In genomic region chr6:166671434-166672061, GRCh38 we compare ENCODE assay signal across 15 cellular contexts. TPM values are rescaled to one million over a fixed set of nuclear protein-coding genes. Genes with fewer than 3 reads are reported as not detected.
A peak's percentile ranks its signal among the peaks of the same experiment; 100 is the strongest.
DNase-seq lines count a peak whose midpoint lies in the region; ATAC-seq, FAIRE-seq and TF ChIP-seq lines count a peak whose summit lies in the region.
"Had no signal": no experiment of that assay in that cellular context is flagged by ENCODE, and none has a peak within 500 bp of the region (broad histone marks: within the 10 kb centered on the region; RNA-seq: fewer than 3 reads in every experiment).

No MANE protein-coding gene starts in this region.

- no peaks in the 10 kb centered on the region for H4K20me1 ChIP-seq in BLaER1

- H3K27ac ChIP-seq in BLaER1 (no peak overlapping the region), right lobe of liver (no peak overlapping the region)
- H3K27ac ChIP-seq: coronary artery had no signal

- DNase-seq in MG63 (peak; percentile 22), bronchial epithelial cell (ENCODE audit: low read depth) (no peak), right lobe of liver (no peak), NCI-H748 (lab: John Stamatoyannopoulos, UW; ENCODE audit: unreplicated experiment) (no peak)
- no peak for DNase-seq in activated CD4-positive, alpha-beta T cell treated with anti-CD3 and anti-CD28 coated beads, Interleukin-2, amount 50 U/mL, for 48 hours
- no peak for DNase-seq in activated naive CD4-positive, alpha-beta T cell treated with Interleukin-2 at 50 U/mL for 16 hours
- DNase-seq: erythroblast; GOT3; NCI-H1417 treated with DMSO at 0.1 percent for 48 hours; stimulated activated naive CD8-positive, alpha-beta T cell treated with anti-CD3 and anti-CD28 coated beads, Interleukin-15, Interleukin-2, amounts not matched to agents 100 U/mL and 50 U/mL, for 24 hours had no signal

- H3K4me2 ChIP-seq in BLaER1, result peak overlapping the region; percentile 83
- H3K4me2 ChIP-seq: smooth muscle cell had no signal

- 7% methylated on average over 10 of the region's 12 CpGs for WGBS in right lobe of liver (ENCODE audit: insufficient coverage, low coverage, low lambda C conversion rate, missing lambda C conversion rate)

- TF ChIP-seq CTCF in bronchial epithelial cell (IDR thresholded peaks at IDR 0.05; ENCODE audit: insufficient read depth, low read length, severe bottlenecking) (no peak), right lobe of liver (IDR thresholded peaks at IDR 0.05) (no peak)

- H3K27me3 ChIP-seq in BLaER1 (no peaks in the 10 kb centered on the region), MG63 (no peaks in the 10 kb centered on the region), bronchial epithelial cell (ENCODE audit: control insufficient read depth, insufficient read depth, low read length) (peaks cover 4% of the 10 kb centered on the region), right lobe of liver (no peaks in the 10 kb centered on the region)

- ATAC-seq in right lobe of liver (peak in 3 of 4 donors; percentile 25 to 48 (median 44)), GM21529 (IDR thresholded peaks at IDR 0.05; ENCODE audit: unreplicated experiment) (no peak)
- ATAC-seq: stimulated activated naive CD8-positive, alpha-beta T cell treated with anti-CD3 and anti-CD28 coated beads, Interleukin-15, Interleukin-2, amounts not matched to agents 100 U/mL and 50 U/mL, for 24 hours had no signal

- intact Hi-C loops in right lobe of liver (cut with DNase I), result no loop called here

- no peak overlapping the region for H3K4me3 ChIP-seq in BLaER1
- H3K4me3 ChIP-seq in MG63, result no peak overlapping the region
- H3K4me3 ChIP-seq in bronchial epithelial cell (ENCODE audit: low read depth, low read length), result no peak overlapping the region
- no peak overlapping the region for H3K4me3 ChIP-seq in right lobe of liver
- H3K4me3 ChIP-seq: coronary artery, smooth muscle cell had no signal

- no peaks in the 10 kb centered on the region for H3K36me3 ChIP-seq in BLaER1
- H3K36me3 ChIP-seq in MG63, result no peaks in the 10 kb centered on the region
- H3K36me3 ChIP-seq in bronchial epithelial cell (ENCODE audit: control insufficient read depth, insufficient read depth, low read length), result no peaks in the 10 kb centered on the region
- H3K36me3 ChIP-seq in right lobe of liver, result no peaks in the 10 kb centered on the region

- peak; percentile 76 for FAIRE-seq in bronchial epithelial cell (lab: Jason Lieb, UNC)
- FAIRE-seq: GM18507 had no signal

- peaks cover 43% of the 10 kb centered on the region for H3K4me1 ChIP-seq in BLaER1
- peaks cover 0 to 5% (median 0%) of the 10 kb centered on the region in 4 donors for H3K4me1 ChIP-seq in right lobe of liver

- H3K9me3 ChIP-seq in BLaER1, result peaks cover 15% of the 10 kb centered on the region; the same call in 1 of the 2 replicates
- H3K9me3 ChIP-seq in MG63, result no peaks in the 10 kb centered on the region
- no peaks in the 10 kb centered on the region for H3K9me3 ChIP-seq in right lobe of liver

- no peak overlapping the region for H3K9ac ChIP-seq in BLaER1

- no peak for TF ChIP-seq POLR2A in right lobe of liver (IDR thresholded peaks at IDR 0.05)

RNA-seq across cellular contexts. Expression of gene RPS6KA2, which starts 44.5 kb away (rescaled TPM):
- total RNA-seq in MG63 (2014; rRNA removed; shearing (Covaris generic); ENCODE audit: low replicate concordance), result 14.1 and 14.3 TPM in 2 replicates
- 42.6 and 44.4 TPM in 2 replicates for total RNA-seq in bronchial epithelial cell
- 10 to 100 TPM in 3 of 6 experiments, 1 to 10 TPM in 3; 6.4 to 18.1 (median 11.1) TPM for total RNA-seq in right lobe of liver
